11 cellular contexts compared by ENCODE assay signal in the genomic region with DNA sequence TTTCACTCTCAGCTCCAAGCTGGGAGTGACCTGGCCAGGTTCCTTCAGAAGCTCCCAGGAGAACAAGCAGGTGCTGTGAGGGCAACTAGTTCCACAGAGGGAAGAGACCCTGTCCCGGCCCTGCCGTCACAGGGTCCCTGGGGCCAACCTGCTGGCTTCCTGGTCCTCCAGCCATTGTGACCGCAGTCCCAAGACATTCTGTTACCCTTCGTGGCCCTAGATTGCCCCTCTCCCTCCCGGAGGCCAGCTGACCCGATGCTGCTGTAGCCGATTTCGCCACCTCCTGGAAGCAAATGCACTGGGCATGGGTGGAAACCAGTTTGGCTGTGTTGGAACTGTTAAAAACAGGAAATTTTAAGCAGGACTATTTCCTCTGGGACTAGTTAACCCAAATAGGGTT. TPM values are rescaled to one million over a fixed set of nuclear protein-coding genes. Genes with fewer than 3 reads are reported as not detected.
DNase-seq lines count a peak whose midpoint lies in the region; ATAC-seq and TF ChIP-seq lines count a peak whose summit lies in the region.
"Had no signal": no experiment of that assay in that cellular context is flagged by ENCODE, and none has a peak within 500 bp of the region (broad histone marks: within the 10 kb centered on the region; RNA-seq: fewer than 3 reads in every experiment).

No MANE protein-coding gene starts in this region.

- H3K36me3 Mint-ChIP-seq in T-helper 17 cell (ENCODE audit: low read depth): no peaks in the 10 kb centered on the region
- H3K36me3 Mint-ChIP-seq in naive thymus-derived CD4-positive, alpha-beta T cell: peaks cover 0 to 35% (median 3%) of the 10 kb centered on the region in 5 donors

- ATAC-seq in T-helper 17 cell: no peak
- ATAC-seq in naive thymus-derived CD4-positive, alpha-beta T cell: no peak
- no peak for ATAC-seq in left colon
- ATAC-seq in GM21447 (IDR thresholded peaks at IDR 0.05; ENCODE audit: unreplicated experiment): no peak
- ATAC-seq in HG02970 (IDR thresholded peaks at IDR 0.05; ENCODE audit: low FRiP score, unreplicated experiment): no peak

- 0 out of 2 replicates have a peak, but pooled peaks have one; percentile 8 for TF ChIP-seq CTCF in BJ (IDR thresholded peaks at IDR 0.05; ENCODE audit: insufficient read depth, low read depth, low read length)
- peak; percentile 18 for TF ChIP-seq CTCF in epithelial cell of proximal tubule (conservative IDR thresholded peaks at IDR 0.05; ENCODE audit: low read depth, low read length)

- H3K4me3 Mint-ChIP-seq in T-helper 17 cell: peak overlapping the region; percentile 89
- peak overlapping the region; percentile 26 to 93 (median 82) for H3K4me3 Mint-ChIP-seq in naive thymus-derived CD4-positive, alpha-beta T cell
- H3K4me3 Mint-ChIP-seq: neural crest cell had no signal

- H3K4me1 ChIP-seq in naive thymus-derived CD4-positive, alpha-beta T cell (ENCODE audit: control insufficient read depth in 2 of 2, insufficient read depth in 2 of 2, low read length in 2 of 2): peaks cover 29 to 63% of the 10 kb centered on the region in 2 donors

- H3K4me3 ChIP-seq in BJ (ENCODE audit: low read depth, low read length) (no peak overlapping the region), epithelial cell of proximal tubule (ENCODE audit: low read depth, low read length) (no peak overlapping the region)
- H3K4me3 ChIP-seq in naive thymus-derived CD4-positive, alpha-beta T cell (ENCODE audit: low read length): peak overlapping the region; percentile 56

- no peaks in the 10 kb centered on the region for H3K27me3 ChIP-seq in BJ (ENCODE audit: control insufficient read depth, insufficient read depth, low read length)
- H3K27me3 ChIP-seq in naive thymus-derived CD4-positive, alpha-beta T cell (ENCODE audit: control insufficient read depth in 2 of 2, insufficient read depth in 2 of 2, low read length in 2 of 2): no peaks in the 10 kb centered on the region

- H3K9me3 ChIP-seq in T-helper 17 cell (ENCODE audit: control insufficient read depth, low read length, poor library complexity, severe bottlenecking): no peaks in the 10 kb centered on the region
- no peaks in the 10 kb centered on the region for H3K9me3 ChIP-seq in naive thymus-derived CD4-positive, alpha-beta T cell (ENCODE audit: control insufficient read depth in 2 of 3, low read length in 3 of 3)

- DNase-seq in BJ (ENCODE audit: low read depth) (no peak), T-helper 17 cell (no peak), epithelial cell of proximal tubule (ENCODE audit: low read depth) (no peak), left colon (no peak), head of caudate nucleus (no peak)
- DNase-seq in naive thymus-derived CD4-positive, alpha-beta T cell: no peak
- DNase-seq: cerebellar nuclear complex had no signal

- POLR2A ChIA-PET in BJ (lab: Charles Lee): no interaction called here
- POLR2A ChIA-PET in naive thymus-derived CD4-positive, alpha-beta T cell (lab: Charles Lee): interaction anchor here (1.2 to 2.4 kb wide), 2 partner anchors 9 to 13 kb away, joined by 3 to 7 read pairs; no protein-coding TSS in a partner anchor

- peak overlapping the region; percentile 91 for H3K27ac Mint-ChIP-seq in T-helper 17 cell
- H3K27ac Mint-ChIP-seq in naive thymus-derived CD4-positive, alpha-beta T cell: peak overlapping the region; percentile 81 to 97 (median 91)

- peaks cover 44% of the 10 kb centered on the region for H3K36me3 ChIP-seq in BJ (ENCODE audit: control insufficient read depth, insufficient read depth, low read length)
- H3K36me3 ChIP-seq in naive thymus-derived CD4-positive, alpha-beta T cell (ENCODE audit: control insufficient read depth in 2 of 3, insufficient read depth in 3 of 3, low read length in 3 of 3): no peaks in the 10 kb centered on the region

- intact Hi-C loops in naive thymus-derived CD4-positive, alpha-beta T cell (cut with micrococcal nuclease): loop anchor here (5.0 kb wide), 3 partner anchors 125 to 700 kb away; partner anchors contain the start of gene PRKCE (in 2 of the 2)
- intact Hi-C loops in left colon (cut with DNase I, micrococcal nuclease): no loop called here
- intact Hi-C loops in head of caudate nucleus (cut with DNase I): no loop called here

- peaks cover 46% of the 10 kb centered on the region for H3K4me1 Mint-ChIP-seq in T-helper 17 cell
- peaks cover 42 to 99% (median 90%) of the 10 kb centered on the region in 7 donors for H3K4me1 Mint-ChIP-seq in naive thymus-derived CD4-positive, alpha-beta T cell

- no peaks in the 10 kb centered on the region for H3K27me3 Mint-ChIP-seq in T-helper 17 cell
- no peaks in the 10 kb centered on the region for H3K27me3 Mint-ChIP-seq in naive thymus-derived CD4-positive, alpha-beta T cell

- peaks cover 0 to 3% (median 0%) of the 10 kb centered on the region in 11 donors for H3K9me3 Mint-ChIP-seq in naive thymus-derived CD4-positive, alpha-beta T cell
- H3K9me3 Mint-ChIP-seq: neural crest cell had no signal

- CTCF ChIA-PET in BJ (lab: Yijun Ruan, JAX): no interaction called here
- CTCF ChIA-PET in naive thymus-derived CD4-positive, alpha-beta T cell (lab: Charles Lee): no interaction called here

- no peak overlapping the region for H3K27ac ChIP-seq in naive thymus-derived CD4-positive, alpha-beta T cell (ENCODE audit: low read depth, low read length)
- H3K27ac ChIP-seq: C4-2B had no signal

RNA-seq across cellular contexts. Expression of gene EPAS1, which starts 55.4 kb away (rescaled TPM):
- 312 and 531 TPM in 2 replicates for polyA plus RNA-seq in BJ (2011; rRNA removed)
- polyA minus RNA-seq in BJ (2011; rRNA and poly(A)+ RNA removed): 229 and 279 TPM in 2 replicates
- total RNA-seq in T-helper 17 cell (1 to 10 TPM in 1 of 2 donors, under 1 TPM in 1; 0.97 to 9.1 TPM), epithelial cell of proximal tubule (33.8 and 75.7 TPM in 2 replicates), left colon (100 to 1,000 TPM; 155 to 226 TPM)
- 10 to 100 TPM in 2 of 5 experiments, 1 to 10 TPM in 3; 1.6 to 17.0 (median 6.4) TPM for total RNA-seq in naive thymus-derived CD4-positive, alpha-beta T cell
- under 1 TPM in 1 of 2 donors, not detected in 1; 0.18 TPM for polyA plus RNA-seq in naive thymus-derived CD4-positive, alpha-beta T cell

Comparison
In these comparisons a context has a peak if more than half of its experiments do, and no peak if none do; other contexts are left out.
1. intact Hi-C loops: an anchor here in naive thymus-derived CD4-positive, alpha-beta T cell (5.0 kb wide); none called in left colon and head of caudate nucleus.